In genomic region chr6:72621243-72622093, GRCh38 we compare ENCODE assay signal across 8 cellular contexts. TPM values are rescaled to one million over a fixed set of nuclear protein-coding genes. Genes with fewer than 3 reads are reported as not detected.
DNase-seq lines count a peak whose midpoint lies in the region; ATAC-seq and TF ChIP-seq lines count a peak whose summit lies in the region.

KCNQ5 (plus strand) TSS chr6:72622064.

- H3K4me3 Mint-ChIP-seq in neural crest cell = peak within 1 kb of the TSS; percentile 91

- no peaks in the 10 kb centered on the region for H3K36me3 ChIP-seq in upper lobe of right lung

- peaks cover 2% of the 10 kb centered on the region for H3K36me3 Mint-ChIP-seq in neural crest cell (ENCODE audit: low read depth)

- H3K27ac Mint-ChIP-seq in neural crest cell (ENCODE audit: unreplicated experiment) = no peak within 1 kb of the TSS

- DNase-seq in NCI-H345 treated with DMSO at 0.1 percent for 48 hours (lab: John Stamatoyannopoulos, UW; ENCODE audit: unreplicated experiment) = peak; percentile 42
- DNase-seq in NCI-H345 (lab: John Stamatoyannopoulos, UW) = no peak
- peak in 1 of 2 experiments; percentile 42 for DNase-seq in HL-60 (ENCODE audit: low read depth in 1 of 2, low spot score in 1 of 2)
- peak; percentile 3 to 9 for DNase-seq in activated CD4-positive, alpha-beta T cell treated with anti-CD3 and anti-CD28 coated beads, Interleukin-2, amount 50 U/mL, for 4 hours
- peak; percentile 3 for DNase-seq in neural crest cell (ENCODE audit: low read depth, low spot score)
- DNase-seq in upper lobe of right lung = no peak

- intact Hi-C loops in upper lobe of right lung (cut with DNase I) = no loop called here

- peak within 1 kb of the TSS; percentile 63 for H3K4me3 ChIP-seq in HL-60 (replicated peaks; ENCODE audit: insufficient read depth, low read length)
- H3K4me3 ChIP-seq in upper lobe of right lung = peak within 1 kb of the TSS; percentile 52

- no peaks in the 10 kb centered on the region for H3K9me3 Mint-ChIP-seq in neural crest cell

- peak; percentile 31 for ATAC-seq in esophagus mucosa
- ATAC-seq in upper lobe of right lung = peak; percentile 12
- no peak for ATAC-seq in HG02571 (IDR thresholded peaks at IDR 0.05; ENCODE audit: unreplicated experiment)

- H3K9me3 ChIP-seq in upper lobe of right lung = no peaks in the 10 kb centered on the region

- TF ChIP-seq CTCF in HL-60 (IDR thresholded peaks at IDR 0.05; ENCODE audit: insufficient read depth, low read length) (no peak), neural crest cell (conservative IDR thresholded peaks at IDR 0.05) (no peak), upper lobe of right lung (IDR thresholded peaks at IDR 0.05) (no peak)

- H3K4me1 ChIP-seq in upper lobe of right lung = peaks cover 29% of the 10 kb centered on the region

- H3K27ac ChIP-seq in HL-60 (replicated peaks) = peak within 1 kb of the TSS; percentile 98
- H3K27ac ChIP-seq in upper lobe of right lung = no peak within 1 kb of the TSS

- H3K27me3 Mint-ChIP-seq in neural crest cell (ENCODE audit: low read depth) = peaks cover 78% of the 10 kb centered on the region

- H3K27me3 ChIP-seq in HL-60 (ENCODE audit: insufficient read depth, poor library complexity, severe bottlenecking) (no peaks in the 10 kb centered on the region), upper lobe of right lung (peaks cover 6% of the 10 kb centered on the region)

- H3K4me1 Mint-ChIP-seq in neural crest cell = peaks cover 24% of the 10 kb centered on the region

RNA-seq across cellular contexts. Expression of gene KCNQ5, which starts in this region (rescaled TPM):
- total RNA-seq in esophagus mucosa (0.96 TPM), neural crest cell (1.2 and 1.5 TPM in 2 replicates), upper lobe of right lung (1.3 TPM)

Comparison
In these comparisons a context has a peak if more than half of its experiments do, and no peak if none do; other contexts are left out.
1. DNase-seq: peak in NCI-H345 treated with DMSO at 0.1 percent for 48 hours (single experiment), activated CD4-positive, alpha-beta T cell treated with anti-CD3 and anti-CD28 coated beads, Interleukin-2, amount 50 U/mL, for 4 hours (2 of 2) and neural crest cell (single experiment); none in NCI-H345 (single experiment) and upper lobe of right lung (single experiment).
2. Peak in ATAC-seq in esophagus mucosa; RNA of the gene not detected or under 1 TPM.